Comparison of ENCODE assay signal across 9 cellular contexts in the genomic region with DNA sequence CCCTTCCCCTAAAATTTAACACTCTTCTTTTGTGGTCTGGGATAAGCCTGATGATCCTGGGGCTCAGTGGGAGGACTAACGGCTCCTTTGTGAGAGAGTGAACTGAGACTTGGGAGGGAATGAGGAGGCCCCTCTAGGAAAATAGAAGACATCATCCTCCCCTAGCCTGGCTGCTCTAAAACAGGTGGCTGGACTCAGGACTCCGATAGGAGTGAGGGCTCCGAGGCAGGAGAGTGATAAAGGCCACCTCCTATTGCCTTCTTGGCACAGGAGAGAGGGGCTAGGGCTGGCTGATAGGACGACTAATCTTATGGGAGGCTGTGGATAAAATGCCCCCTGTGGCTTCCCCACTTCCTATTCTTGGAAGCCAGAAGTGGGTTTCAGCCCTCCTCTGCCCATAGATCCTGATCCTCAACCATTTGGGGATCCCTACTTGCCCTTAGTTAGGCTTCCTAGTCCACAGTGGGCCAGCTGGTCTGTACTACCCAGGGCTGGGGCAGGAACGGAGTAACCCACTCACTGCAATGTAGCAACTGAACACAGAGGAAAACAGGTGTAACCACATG. TPM values are rescaled to one million over a fixed set of nuclear protein-coding genes. Genes with fewer than 3 reads are reported as not detected.
DNase-seq lines count a peak whose midpoint lies in the region; ATAC-seq and TF ChIP-seq lines count a peak whose summit lies in the region.
"Had no signal": no experiment of that assay in that cellular context is flagged by ENCODE, and none has a peak within 500 bp of the region (broad histone marks: within the 10 kb centered on the region; RNA-seq: fewer than 3 reads in every experiment).

No MANE protein-coding gene starts in this region.

- peak overlapping the region in 5 of 10 donors; percentile 49 to 80 (median 74) for H3K27ac ChIP-seq in heart right ventricle
- peak overlapping the region; percentile 85 for H3K27ac ChIP-seq in lower lobe of right lung
- peak overlapping the region; percentile 52 to 89 (median 74) for H3K27ac ChIP-seq in upper lobe of left lung

- 83 to 93% methylated on average over 5 of the region's 5 CpGs for WGBS in heart right ventricle, 2 donors
- 57 to 64% methylated on average over 4 to 5 of the region's 5 CpGs for WGBS in upper lobe of left lung, 2 donors

- no peaks in the 10 kb centered on the region for H3K27me3 Mint-ChIP-seq in activated T-helper 17 cell treated with anti-CD3 and anti-CD28 coated beads, Interleukin-2, amount 50 U/mL, for 72 hours

- peaks cover 0 to 12% (median 0%) of the 10 kb centered on the region in 9 donors for H3K36me3 ChIP-seq in heart right ventricle
- peaks cover 21% of the 10 kb centered on the region for H3K36me3 ChIP-seq in lower lobe of right lung
- H3K36me3 ChIP-seq in upper lobe of left lung = peaks cover 0 to 14% (median 10%) of the 10 kb centered on the region in 4 donors

- H3K27me3 ChIP-seq in heart right ventricle (peaks cover 0 to 12% (median 0%) of the 10 kb centered on the region in 7 donors), lower lobe of right lung (ENCODE audit: low read depth) (no peaks in the 10 kb centered on the region), upper lobe of left lung (no peaks in the 10 kb centered on the region)

- H3K9me3 ChIP-seq in heart right ventricle (no peaks in the 10 kb centered on the region), lower lobe of right lung (no peaks in the 10 kb centered on the region), upper lobe of left lung (no peaks in the 10 kb centered on the region)

- TF ChIP-seq CTCF in heart right ventricle (IDR thresholded peaks at IDR 0.05) (no peak), lower lobe of right lung (IDR thresholded peaks at IDR 0.05) (no peak), upper lobe of left lung (IDR thresholded peaks at IDR 0.05) (no peak)

- no peak for TF ChIP-seq EP300 in upper lobe of left lung (IDR thresholded peaks at IDR 0.05)

- H3K36me3 Mint-ChIP-seq in activated T-helper 17 cell treated with anti-CD3 and anti-CD28 coated beads, Interleukin-2, amount 50 U/mL, for 72 hours (ENCODE audit: low read depth) = peaks cover 20% of the 10 kb centered on the region

- peaks cover 0 to 25% (median 19%) of the 10 kb centered on the region in 9 donors for H3K4me1 ChIP-seq in heart right ventricle
- peaks cover 51% of the 10 kb centered on the region for H3K4me1 ChIP-seq in lower lobe of right lung
- H3K4me1 ChIP-seq in upper lobe of left lung = peaks cover 14 to 40% (median 33%) of the 10 kb centered on the region in 4 donors

- H3K4me3 Mint-ChIP-seq in activated T-helper 17 cell treated with anti-CD3 and anti-CD28 coated beads, Interleukin-2, amount 50 U/mL, for 72 hours = peak overlapping the region; percentile 97

- H3K4me3 ChIP-seq in heart right ventricle (peak overlapping the region in 8 of 10 donors; percentile 55 to 65 (median 61)), lower lobe of right lung (peak overlapping the region; percentile 69), upper lobe of left lung (peak overlapping the region; percentile 4 to 63 (median 56))

- DNase-seq in heart right ventricle (no peak), left ventricle myocardium superior (no peak), lower lobe of right lung (no peak), upper lobe of left lung (peak in 1 of 2 donors; percentile 35), LoVo (ENCODE audit: low spot score) (no peak), ecto neural progenitor cell (ENCODE audit: low spot score) (no peak)
- DNase-seq: COR-L47 had no signal

- H3K27ac Mint-ChIP-seq in activated T-helper 17 cell treated with anti-CD3 and anti-CD28 coated beads, Interleukin-2, amount 50 U/mL, for 72 hours = peak overlapping the region; percentile 98

- peak in 1 of 4 donors; percentile 33 for TF ChIP-seq POLR2A in upper lobe of left lung (IDR thresholded peaks at IDR 0.05)

- H3K9me3 Mint-ChIP-seq in activated T-helper 17 cell treated with anti-CD3 and anti-CD28 coated beads, Interleukin-2, amount 50 U/mL, for 72 hours = no peaks in the 10 kb centered on the region

- ATAC-seq in heart right ventricle (peak in 4 of 8 donors; percentile 2 to 13 (median 6)), left ventricle myocardium superior (no peak), lower lobe of right lung (peak; percentile 12 to 23), upper lobe of left lung (ENCODE audit: low FRiP score in 2 of 2) (peak; percentile 1 to 16), HG02759 (IDR thresholded peaks at IDR 0.05; ENCODE audit: unreplicated experiment) (no peak)
- ATAC-seq in activated T-helper 17 cell treated with anti-CD3 and anti-CD28 coated beads, Interleukin-2, amount 50 U/mL, for 72 hours (replicated peaks) = no peak

- intact Hi-C loops in heart right ventricle (cut with DNase I) = loop anchor here in 4 of 10 donors (5.0 kb wide), 3 partner anchors 34 to 69 kb away; no protein-coding TSS in a partner anchor
- intact Hi-C loops in left ventricle myocardium superior (cut with micrococcal nuclease) = no loop called here
- intact Hi-C loops in lower lobe of right lung (cut with DNase I) = no loop called here

- H3K4me1 Mint-ChIP-seq in activated T-helper 17 cell treated with anti-CD3 and anti-CD28 coated beads, Interleukin-2, amount 50 U/mL, for 72 hours = peaks cover 44% of the 10 kb centered on the region

RNA-seq across cellular contexts. Expression of a gene that starts 1.4 kb away (rescaled TPM):
- total RNA-seq in heart right ventricle (10 to 100 TPM in 5 of 10 donors, 1 to 10 TPM in 5; 1.9 to 37.2 (median 10.1) TPM), left ventricle myocardium superior (14.8 TPM), lower lobe of right lung (357 TPM), upper lobe of left lung (100 to 1,000 TPM in 5 of 6 donors, 10 to 100 TPM in 1; 62.5 to 468 (median 201) TPM)
- 10 to 100 TPM in 1 of 2 donors, 1 to 10 TPM in 1; 9.2 to 14.4 TPM for polyA plus RNA-seq in heart right ventricle
- total RNA-seq in activated T-helper 17 cell treated with anti-CD3 and anti-CD28 coated beads, Interleukin-2, amount 50 U/mL, for 72 hours = 10 to 100 TPM; 37.3 to 72.5 TPM

RNA-seq across cellular contexts. Expression of a gene that starts 27.7 kb away (rescaled TPM):
- total RNA-seq in heart right ventricle (10 to 100 TPM; 13.0 to 23.2 (median 14.1) TPM), left ventricle myocardium superior (12.7 TPM), lower lobe of right lung (27.6 TPM), upper lobe of left lung (10 to 100 TPM; 17.8 to 47.6 (median 31.9) TPM)
- polyA plus RNA-seq in heart right ventricle = 10 to 100 TPM; 20.9 to 21.6 TPM
- 10 to 100 TPM; 25.9 to 58.3 TPM for total RNA-seq in activated T-helper 17 cell treated with anti-CD3 and anti-CD28 coated beads, Interleukin-2, amount 50 U/mL, for 72 hours

RNA-seq across cellular contexts. Expression of a gene that starts 43.7 kb away (rescaled TPM):
- total RNA-seq in heart right ventricle = 100 to 1,000 TPM in 9 of 10 donors, 10 to 100 TPM in 1; 80.2 to 250 (median 133) TPM
- polyA plus RNA-seq in heart right ventricle = 100 to 1,000 TPM in 1 of 2 donors, 10 to 100 TPM in 1; 28.2 to 255 TPM
- 173 TPM for total RNA-seq in left ventricle myocardium superior
- total RNA-seq in activated T-helper 17 cell treated with anti-CD3 and anti-CD28 coated beads, Interleukin-2, amount 50 U/mL, for 72 hours = under 1 TPM; 0.42 to 0.45 TPM
- total RNA-seq in lower lobe of right lung = 3.7 TPM
- 10 to 100 TPM in 1 of 6 donors, 1 to 10 TPM in 5; 2.1 to 23.0 (median 4.8) TPM for total RNA-seq in upper lobe of left lung

Comparison
In these comparisons a context has a peak if more than half of its experiments do, and no peak if none do; other contexts are left out.
1. ATAC-seq: peak in lower lobe of right lung (2 of 2) and upper lobe of left lung (2 of 2); none in left ventricle myocardium superior (single experiment), activated T-helper 17 cell treated with anti-CD3 and anti-CD28 coated beads, Interleukin-2, amount 50 U/mL, for 72 hours (single experiment) and HG02759 (single experiment).
2. Peak in every context shown above with its lines, with median percentiles within 50 percentile points of each other: H3K4me3 ChIP-seq.